ENCODE assay signal across 27 cellular contexts in genomic region chr9:79691496-79691895, GRCh38.
"Had no signal": no experiment of that assay in that cellular context is flagged by ENCODE, and none has a peak within 500 bp of the region (broad histone marks: within the 10 kb centered on the region; RNA-seq: fewer than 3 reads in every experiment).

No MANE protein-coding gene starts in this region.

- H3K4me1 ChIP-seq: Peyer's patch had no signal

- H3K27me3 Mint-ChIP-seq: activated CD4-positive, alpha-beta T cell treated with anti-CD3 and anti-CD28 coated beads, Interleukin-2, amount 10 ng/mL, durations not matched to agents 24 days and 14 days; activated CD8-positive, alpha-beta memory T cell treated with anti-CD3 and anti-CD28 coated beads, Interleukin-2, amount 10 ng/mL, durations not matched to agents 7 days and 5 days; activated naive CD8-positive, alpha-beta T cell treated with anti-CD3 and anti-CD28 coated beads, Interleukin-2, amount 50 U/mL, for 24 hours had no signal

- DNase-seq: activated CD4-positive, alpha-beta T cell treated with anti-CD3 and anti-CD28 coated beads, Interleukin-2, amount 10 ng/mL, durations not matched to agents 24 days and 14 days; activated CD4-positive, alpha-beta T cell treated with anti-CD3 and anti-CD28 coated beads, Interleukin-2, amount 50 U/mL, for 48 hours; activated CD4-positive, CD25-positive, alpha-beta regulatory T cell treated with anti-CD3 and anti-CD28 coated beads, Interleukin-2, amount 50 U/mL, for 72 hours; activated CD8-positive, alpha-beta memory T cell treated with anti-CD3 and anti-CD28 coated beads, Interleukin-2, amount 10 ng/mL, durations not matched to agents 7 days and 5 days; activated effector memory CD4-positive, alpha-beta T cell treated with anti-CD3 and anti-CD28 coated beads, Interleukin-2, amount 50 U/mL, for 16 hours; activated naive CD4-positive, alpha-beta T cell treated with Interleukin-2 at 50 U/mL for 16 hours; activated naive CD8-positive, alpha-beta T cell treated with anti-CD3 and anti-CD28 coated beads, Interleukin-2, amount 50 U/mL, for 24 hours; activated T-cell treated with anti-CD3 and anti-CD28 coated beads, Interleukin-2, amount 50 U/mL, for 4 hours; amniotic stem cell; KBM-7; MV-4-11; NCI-H1092 treated with DMSO at 0.1 percent for 48 hours; NCI-H1436; NCI-H1694 treated with DMSO at 0.1 percent for 48 hours; NCI-H2029 treated with DMSO at 0.1 percent for 48 hours; NCI-H524; Peyer's patch; Right ventricle myocardium superior; SJCRH30; SK-N-SH; T-helper 1 cell had no signal

- H3K9ac ChIP-seq: SK-N-SH had no signal

- H3K9me3 ChIP-seq: ascending aorta, Peyer's patch, SJCRH30, SK-N-SH had no signal

- H3K27ac Mint-ChIP-seq: activated CD4-positive, alpha-beta T cell treated with anti-CD3 and anti-CD28 coated beads, Interleukin-2, amount 10 ng/mL, durations not matched to agents 24 days and 14 days; activated CD8-positive, alpha-beta memory T cell treated with anti-CD3 and anti-CD28 coated beads, Interleukin-2, amount 10 ng/mL, durations not matched to agents 7 days and 5 days; activated naive CD4-positive, alpha-beta T cell treated with anti-CD3 and anti-CD28 coated beads, Interleukin-2, amount 50 U/mL, for 72 hours; activated naive CD8-positive, alpha-beta T cell treated with anti-CD3 and anti-CD28 coated beads, Interleukin-2, amount 50 U/mL, for 24 hours; T-helper 2 cell treated with Interferon-gamma antibody and Interleukin-4, amounts not matched to agents 5 μg/mL and 100 μg/mL, for 36 hours had no signal

- H3K27ac ChIP-seq: ascending aorta, cardiac muscle cell, Peyer's patch, RWPE1, SJCRH30 had no signal

- H3K4me3 Mint-ChIP-seq: activated CD4-positive, alpha-beta T cell treated with anti-CD3 and anti-CD28 coated beads, Interleukin-2, amount 10 ng/mL, durations not matched to agents 24 days and 14 days; activated CD8-positive, alpha-beta memory T cell treated with anti-CD3 and anti-CD28 coated beads, Interleukin-2, amount 10 ng/mL, durations not matched to agents 7 days and 5 days; activated naive CD8-positive, alpha-beta T cell treated with anti-CD3 and anti-CD28 coated beads, Interleukin-2, amount 50 U/mL, for 24 hours; activated T-cell treated with anti-CD3 and anti-CD28 coated beads, Interleukin-2, amount 50 U/mL, for 4 hours; brain; T-helper 2 cell treated with Interferon-gamma antibody and Interleukin-4, amounts not matched to agents 5 μg/mL and 100 μg/mL, for 36 hours had no signal

- H3K9me3 Mint-ChIP-seq: activated naive CD8-positive, alpha-beta T cell treated with anti-CD3 and anti-CD28 coated beads, Interleukin-2, amount 50 U/mL, for 24 hours; activated T-cell treated with anti-CD3 and anti-CD28 coated beads, Interleukin-2, amount 50 U/mL, for 4 hours; brain; T-helper 2 cell treated with Interferon-gamma antibody and Interleukin-4, amounts not matched to agents 5 μg/mL and 100 μg/mL, for 36 hours had no signal

- H3K27me3 ChIP-seq: ascending aorta, cardiac muscle cell, Peyer's patch, SJCRH30 had no signal

- H3K36me3 ChIP-seq: ascending aorta, cardiac muscle cell, Peyer's patch had no signal

- H3K4me2 ChIP-seq: SK-N-SH had no signal

- H3K4me3 ChIP-seq: ascending aorta, cardiac muscle cell, Peyer's patch, SJCRH30 had no signal

- ATAC-seq: activated CD8-positive, alpha-beta memory T cell treated with anti-CD3 and anti-CD28 coated beads, Interleukin-2, amount 10 ng/mL, durations not matched to agents 7 days and 5 days; activated naive CD4-positive, alpha-beta T cell treated with anti-CD3 and anti-CD28 coated beads, Interleukin-2, amount 50 U/mL, for 72 hours; activated naive CD8-positive, alpha-beta T cell treated with anti-CD3 and anti-CD28 coated beads, Interleukin-2, amount 50 U/mL, for 24 hours; activated T-cell treated with anti-CD3 and anti-CD28 coated beads, Interleukin-2, amount 50 U/mL, for 4 hours had no signal
